Comparison of ENCODE assay signal across 1 cellular context in genomic region chr9:77827104-77827784, GRCh38.
TF ChIP-seq lines count a peak whose summit lies in the region.

No MANE protein-coding gene starts in this region.

TF ChIP-seq in K562, 482 proteins besides CTCF, POLR2A, EP300 and RAD21 (continued from another document and continues in another):
- TF ChIP-seq PBX2 (CRISPR knock-in tag; IDR thresholded peaks at IDR 0.05; ENCODE audit: low read depth) = no peak
- peak; percentile 56 for TF ChIP-seq PBX2 (tag; conservative IDR thresholded peaks at IDR 0.05; ENCODE audit: low read depth)
- TF ChIP-seq CXXC5 (CRISPR knock-in tag; IDR thresholded peaks at IDR 0.05) = 0 out of 2 replicates have a peak, but pooled peaks have one; percentile 24
- TF ChIP-seq CBFA2T3 (IDR thresholded peaks at IDR 0.05) = peak; percentile 95
- peak; percentile 16; the same call in 1 of the 2 replicates for TF ChIP-seq CREB1 (IDR thresholded peaks at IDR 0.05)
- no peak for TF ChIP-seq CREB1 (CRISPR knock-in tag; IDR thresholded peaks at IDR 0.05)
- no peak for TF ChIP-seq ATF1 (CRISPR knock-in tag; IDR thresholded peaks at IDR 0.05)
- TF ChIP-seq ATF1 (tag; IDR thresholded peaks at IDR 0.05) = peak; percentile 24; the same call in 1 of the 2 replicates
- TF ChIP-seq SMARCA4 (IDR thresholded peaks at IDR 0.05) = peak; percentile 88
- peak; percentile 88 for TF ChIP-seq NFE2 (IDR thresholded peaks at IDR 0.05; ENCODE audit: low read depth)
- peak; percentile 75 for TF ChIP-seq POLR2AphosphoS5 (IDR thresholded peaks at IDR 0.05; ENCODE audit: control insufficient read depth, insufficient read depth, low read depth, low read length)
- TF ChIP-seq MAFF (IDR thresholded peaks at IDR 0.05; ENCODE audit: low read length) = peak; percentile 63; the same call in 1 of the 2 replicates
- no peak for TF ChIP-seq ETV6 (IDR thresholded peaks at IDR 0.05; ENCODE audit: borderline replicate concordance in 1 of 2, low read depth in 2 of 2, low read length in 1 of 2)
- TF ChIP-seq ETV6 (CRISPR knock-in tag; IDR thresholded peaks at IDR 0.05; ENCODE audit: borderline replicate concordance) = no peak
- TF ChIP-seq TCF3 (CRISPR knock-in tag; IDR thresholded peaks at IDR 0.05) = peak; percentile 86
- peak; percentile 85 for TF ChIP-seq TAL1 (IDR thresholded peaks at IDR 0.05)
- peak; percentile 72; the same call in 1 of the 2 replicates for TF ChIP-seq NCOA1 (IDR thresholded peaks at IDR 0.05; ENCODE audit: low read depth)
- TF ChIP-seq CREB3L1 (IDR thresholded peaks at IDR 0.05; ENCODE audit: borderline replicate concordance, low read depth) = no peak
- no peak for TF ChIP-seq TCF15 (CRISPR knock-in tag; IDR thresholded peaks at IDR 0.05)
- peak; percentile 39; the same call in 1 of the 2 replicates for TF ChIP-seq MAFK (IDR thresholded peaks at IDR 0.05; ENCODE audit: low read length)
- TF ChIP-seq HDAC1 (IDR thresholded peaks at IDR 0.05) = peak in 1 of 2 experiments; percentile 67; a peak in 2 of 4 replicates
- TF ChIP-seq STAT5A (IDR thresholded peaks at IDR 0.05; ENCODE audit: borderline replicate concordance, low read length) = peak; percentile 72
- peak; percentile 66 to 74 for TF ChIP-seq NRF1 (conservative IDR thresholded peaks at IDR 0.05 in 1 of 2, IDR thresholded peaks at IDR 0.05 in 1 of 2)
- no peak for TF ChIP-seq MCM7 (IDR thresholded peaks at IDR 0.05)
- TF ChIP-seq ASH1L (IDR thresholded peaks at IDR 0.05; ENCODE audit: borderline replicate concordance, low read depth, partially characterized antibody) = no peak
- TF ChIP-seq MEF2A (IDR thresholded peaks at IDR 0.05; ENCODE audit: control insufficient read depth, low read depth, low read length) = peak; percentile 99
- peak; percentile 99 for TF ChIP-seq MEF2D (tag; conservative IDR thresholded peaks at IDR 0.05; ENCODE audit: low read depth)
- TF ChIP-seq NCOA2 (IDR thresholded peaks at IDR 0.05; ENCODE audit: partially characterized antibody in 2 of 2) = peak in 1 of 2 experiments; percentile 20
- peak; percentile 54 for TF ChIP-seq C11orf30 (IDR thresholded peaks at IDR 0.05; ENCODE audit: low read depth)
- TF ChIP-seq ZNF79 (CRISPR knock-in tag; IDR thresholded peaks at IDR 0.05; ENCODE audit: low read depth) = no peak
- TF ChIP-seq CEBPB (tag; IDR thresholded peaks at IDR 0.05) = 0 out of 2 replicates have a peak, but pooled peaks have one; percentile 32
- peak; percentile 30; the same call in 1 of the 2 replicates for TF ChIP-seq NR2C1 (IDR thresholded peaks at IDR 0.05)
- TF ChIP-seq NR2C1 (tag; IDR thresholded peaks at IDR 0.05) = peak; percentile 57
- TF ChIP-seq JUN (IDR thresholded peaks at IDR 0.05; ENCODE audit: borderline replicate concordance, low read depth, low read length) = peak; percentile 13; the same call in 1 of the 2 replicates
- TF ChIP-seq JUN (CRISPR knock-in tag; IDR thresholded peaks at IDR 0.05; ENCODE audit: borderline replicate concordance) = no peak
- no peak for TF ChIP-seq NFRKB (IDR thresholded peaks at IDR 0.05; ENCODE audit: low read depth)
- peak; percentile 40 for TF ChIP-seq CCNT2 (IDR thresholded peaks at IDR 0.05; ENCODE audit: borderline replicate concordance, extremely low read depth, insufficient read length, low read depth, low read length)
- peak; percentile 91 for TF ChIP-seq TEAD4 (IDR thresholded peaks at IDR 0.05; ENCODE audit: low read length)
- TF ChIP-seq TEAD4 (CRISPR knock-in tag; IDR thresholded peaks at IDR 0.05; ENCODE audit: borderline replicate concordance) = no peak
- TF ChIP-seq ETV5 (CRISPR knock-in tag; IDR thresholded peaks at IDR 0.05; ENCODE audit: low read depth) = no peak
- TF ChIP-seq HDAC2 (IDR thresholded peaks at IDR 0.05) = peak; percentile 60; the same call in 1 of the 2 replicates
- TF ChIP-seq NKRF (IDR thresholded peaks at IDR 0.05; ENCODE audit: borderline replicate concordance) = no peak
- peak in 1 of 2 experiments; percentile 73; a peak in 1 of 4 replicates for TF ChIP-seq ARNT (IDR thresholded peaks at IDR 0.05)
- peak; percentile 40 for TF ChIP-seq ATF3 (IDR thresholded peaks at IDR 0.05)
- TF ChIP-seq ATF3 (CRISPR knock-in tag; conservative IDR thresholded peaks at IDR 0.05) = no peak
- peak; percentile 72 for TF ChIP-seq MEIS2 (IDR thresholded peaks at IDR 0.05; ENCODE audit: partially characterized antibody)
- peak; percentile 75 for TF ChIP-seq KLF16 (IDR thresholded peaks at IDR 0.05)
- peak; percentile 71 for TF ChIP-seq FOXM1 (IDR thresholded peaks at IDR 0.05; ENCODE audit: low read depth)
- no peak for TF ChIP-seq FOXM1 (CRISPR knock-in tag; IDR thresholded peaks at IDR 0.05; ENCODE audit: low read depth)
- peak; percentile 33; the same call in 1 of the 2 replicates for TF ChIP-seq MITF (IDR thresholded peaks at IDR 0.05)
- peak in 1 of 2 experiments; percentile 61; a peak in 1 of 3 replicates for TF ChIP-seq CBX3 (IDR thresholded peaks at IDR 0.05; ENCODE audit: borderline replicate concordance in 1 of 2, low read length in 2 of 2)
- peak in 1 of 2 experiments; percentile 98; a peak in 2 of 4 replicates for TF ChIP-seq TBL1XR1 (IDR thresholded peaks at IDR 0.05; ENCODE audit: low read length in 2 of 2)
- peak; percentile 92 for TF ChIP-seq HDAC3 (IDR thresholded peaks at IDR 0.05; ENCODE audit: borderline replicate concordance, partially characterized antibody)
- peak; percentile 94 for TF ChIP-seq LEF1 (IDR thresholded peaks at IDR 0.05)
- peak; percentile 62 for TF ChIP-seq MAFG (tag; conservative IDR thresholded peaks at IDR 0.05)
- peak; percentile 92 for TF ChIP-seq HMBOX1 (IDR thresholded peaks at IDR 0.05)
- peak; percentile 26; the same call in 1 of the 2 replicates for TF ChIP-seq ZNF592 (IDR thresholded peaks at IDR 0.05)
- peak; percentile 59; the same call in 1 of the 2 replicates for TF ChIP-seq ZNF280B (CRISPR knock-in tag; IDR thresholded peaks at IDR 0.05)
